In genomic region chr11:120245434-120245833, GRCh38 we compare ENCODE assay signal across 22 cellular contexts. TPM values are rescaled to one million over a fixed set of nuclear protein-coding genes. Genes with fewer than 3 reads are reported as not detected.
A peak's percentile ranks its signal among the peaks of the same experiment; 100 is the strongest.
DNase-seq lines count a peak whose midpoint lies in the region; ATAC-seq, FAIRE-seq and TF ChIP-seq lines count a peak whose summit lies in the region.
"Had no signal": no experiment of that assay in that cellular context is flagged by ENCODE, and none has a peak within 500 bp of the region (broad histone marks: within the 10 kb centered on the region; RNA-seq: fewer than 3 reads in every experiment).

No MANE protein-coding gene starts in this region.

- H3F3A ChIP-seq in GM23338 (replicated peaks; ENCODE audit: low read depth) = 0 out of 2 replicates have a peak, but pooled peaks cover 3% of the 10 kb centered on the region

- no peak overlapping the region for H4K91ac ChIP-seq in H1 (replicated peaks; ENCODE audit: insufficient read length, low read length)

- H2BK20ac ChIP-seq in H1 (ENCODE audit: low read length) = peak overlapping the region; percentile 29; the same call in 1 of the 2 replicates

- H2BK5ac ChIP-seq in H1 (ENCODE audit: low read depth, low read length) = no peak overlapping the region; the same call in 1 of the 2 replicates

- H3K9me2 ChIP-seq in GM23338 (ENCODE audit: insufficient read depth) = no peaks in the 10 kb centered on the region

- H3K9ac ChIP-seq in H1 (replicated peaks in 1 of 4; ENCODE audit: extremely low read depth in 1 of 4, low read depth in 3 of 4, low read length in 3 of 4) = no peak overlapping the region

- H3K56ac ChIP-seq in H1 (replicated peaks; ENCODE audit: insufficient read length, low read depth, low read length) = no peak overlapping the region

- POLR2A ChIA-PET in WTC11 (lab: Charles Lee) (no interaction called here), H1 (lab: Charles Lee; ENCODE audit: partially characterized antibody) (interaction anchor here (1.2 to 1.3 kb wide), 3 partner anchors 9 to 39 kb away, joined by 3 to 4 read pairs (median 3); no protein-coding TSS in a partner anchor)

- no peak overlapping the region for H3K23ac ChIP-seq in H1 (ENCODE audit: insufficient read length)

- H4K20me1 ChIP-seq in GM23338 (replicated peaks; ENCODE audit: insufficient read depth) (no peaks in the 10 kb centered on the region), H1 (replicated peaks in 1 of 2; ENCODE audit: control insufficient read depth in 1 of 2, insufficient read depth in 2 of 2, low read length in 2 of 2) (no peaks in the 10 kb centered on the region), osteoblast (ENCODE audit: insufficient read depth, low read length) (no peaks in the 10 kb centered on the region)

- H3K4me1 Mint-ChIP-seq in GM23338 (peaks cover 55% of the 10 kb centered on the region), WTC11 (peaks cover 54% of the 10 kb centered on the region)
- peaks cover 17% of the 10 kb centered on the region for H3K4me1 Mint-ChIP-seq in activated T-cell treated with anti-CD3 and anti-CD28 coated beads, Interleukin-2, amount 50 U/mL, for 4 hours (ENCODE audit: low read depth)

- H3K27ac Mint-ChIP-seq in GM23338 (no peak overlapping the region), WTC11 (no peak overlapping the region)
- H3K27ac Mint-ChIP-seq: CD8-positive, alpha-beta memory T cell had no signal

- no peak for FAIRE-seq in H1 (lab: Jason Lieb, UNC)
- FAIRE-seq: A204.1, GM12891 had no signal

- no peak for TF ChIP-seq POLR2A in H1 (IDR thresholded peaks at IDR 0.05; ENCODE audit: control extremely low read depth in 1 of 2, low read depth in 2 of 2, low read length in 2 of 2)

- H3K27me3 Mint-ChIP-seq in GM23338 (ENCODE audit: insufficient read depth, low read depth, poor library complexity) = peaks cover 35% of the 10 kb centered on the region
- H3K27me3 Mint-ChIP-seq in WTC11 (ENCODE audit: low read depth) = peaks cover 75% of the 10 kb centered on the region
- peaks cover 56% of the 10 kb centered on the region for H3K27me3 Mint-ChIP-seq in activated T-cell treated with anti-CD3 and anti-CD28 coated beads, Interleukin-2, amount 50 U/mL, for 4 hours (ENCODE audit: low read depth)

- no peaks in the 10 kb centered on the region for H3K79me1 ChIP-seq in H1 (ENCODE audit: low read depth, low read length)

- no peaks in the 10 kb centered on the region; the same call in 2 of the 3 replicates for H3K36me3 Mint-ChIP-seq in GM23338 (ENCODE audit: low read depth)
- H3K36me3 Mint-ChIP-seq in WTC11 = no peaks in the 10 kb centered on the region
- H3K36me3 Mint-ChIP-seq in activated T-cell treated with anti-CD3 and anti-CD28 coated beads, Interleukin-2, amount 50 U/mL, for 4 hours (ENCODE audit: insufficient read depth) = no peaks in the 10 kb centered on the region
- H3K36me3 Mint-ChIP-seq: CD4-positive, CD25-positive, alpha-beta regulatory T cell; CD8-positive, alpha-beta memory T cell had no signal

- H3K36me3 ChIP-seq in GM23338 (ENCODE audit: insufficient read depth) = no peaks in the 10 kb centered on the region
- H3K36me3 ChIP-seq in H1 (ENCODE audit: control insufficient read depth in 2 of 4, insufficient read depth in 4 of 4, low read length in 3 of 4) = no peaks in the 10 kb centered on the region
- H3K36me3 ChIP-seq in osteoblast (ENCODE audit: insufficient read depth, low read length) = no peaks in the 10 kb centered on the region
- H3K36me3 ChIP-seq: BE2C had no signal

- H3K4me1 ChIP-seq in GM23338 (ENCODE audit: insufficient read depth) = peaks cover 42% of the 10 kb centered on the region
- H3K4me1 ChIP-seq in H1 (replicated peaks in 1 of 4; ENCODE audit: control insufficient read depth in 3 of 4, insufficient read depth in 4 of 4, low read length in 3 of 4) = peaks cover 2 to 19% (median 5%) of the 10 kb centered on the region in 4 experiments
- H3K4me1 ChIP-seq in osteoblast (ENCODE audit: insufficient read depth, low read length) = peaks cover 11% of the 10 kb centered on the region

- H2AFZ ChIP-seq in GM23338 (no peak overlapping the region), H1 (ENCODE audit: low read length) (no peak overlapping the region), osteoblast (ENCODE audit: low read length) (no peak overlapping the region)

- H2BK120ac ChIP-seq in H1 (replicated peaks; ENCODE audit: low read depth, low read length) = no peak overlapping the region

- peak overlapping the region; percentile 42; the same call in 1 of the 2 replicates for H3K18ac ChIP-seq in H1 (ENCODE audit: extremely low read depth, low read length)

- H3K4ac ChIP-seq in H1 (replicated peaks; ENCODE audit: insufficient read length, low read depth, low read length) = no peak overlapping the region

- H3K4me2 ChIP-seq in GM23338 (peak overlapping the region; percentile 61; the same call in 1 of the 2 replicates), H1 (ENCODE audit: insufficient read depth in 1 of 2, low read depth in 2 of 2, low read length in 2 of 2) (0 out of 4 replicates have a peak overlapping the region, but pooled peaks of 1 of the 2 experiments have one; percentile 4), osteoblast (ENCODE audit: insufficient read depth, low read length) (no peak overlapping the region)

- H2AK5ac ChIP-seq in H1 (ENCODE audit: low read depth, low read length) = no peak overlapping the region

- no peak for TF ChIP-seq EP300 in H1 (IDR thresholded peaks at IDR 0.05; ENCODE audit: borderline replicate concordance in 1 of 2, low read depth in 2 of 2, low read length in 2 of 2)

- no peak overlapping the region for H3K4me3 Mint-ChIP-seq in GM23338
- H3K4me3 Mint-ChIP-seq in WTC11 = no peak overlapping the region
- no peak overlapping the region for H3K4me3 Mint-ChIP-seq in activated T-cell treated with anti-CD3 and anti-CD28 coated beads, Interleukin-2, amount 50 U/mL, for 4 hours
- H3K4me3 Mint-ChIP-seq: CD4-positive, CD25-positive, alpha-beta regulatory T cell; CD8-positive, alpha-beta memory T cell had no signal

- no peak for TF ChIP-seq RAD21 in H1 (IDR thresholded peaks at IDR 0.05 in 1 of 2, conservative IDR thresholded peaks at IDR 0.05 in 1 of 2; ENCODE audit: low read depth in 2 of 2, low read length in 2 of 2)

- no peak overlapping the region for H4K8ac ChIP-seq in H1 (ENCODE audit: extremely low read depth, insufficient read depth, low read length)

- H3K27ac ChIP-seq in GM23338 (ENCODE audit: low read depth) (no peak overlapping the region), H1 (ENCODE audit: low read depth, low read length) (no peak overlapping the region), osteoblast (ENCODE audit: low read depth, low read length) (no peak overlapping the region)

- H3K79me2 ChIP-seq in GM23338 (replicated peaks; ENCODE audit: insufficient read depth) = no peaks in the 10 kb centered on the region
- H3K79me2 ChIP-seq in H1 (ENCODE audit: control insufficient read depth in 1 of 2, insufficient read depth in 2 of 2, low read length in 2 of 2) = no peaks in the 10 kb centered on the region
- H3K79me2 ChIP-seq in osteoblast (ENCODE audit: insufficient read depth, low read length) = no peaks in the 10 kb centered on the region

- H3K4me3 ChIP-seq in GM23338 (no peak overlapping the region), H1 (ENCODE audit: extremely low read depth in 1 of 4, insufficient read depth in 2 of 4, low read depth in 3 of 4, low read length in 4 of 4) (no peak overlapping the region), osteoblast (ENCODE audit: insufficient read depth, low read length) (no peak overlapping the region)

- peak; percentile 34 for ATAC-seq in GM23338
- peak; percentile 49 for ATAC-seq in WTC11
- ATAC-seq in activated T-cell treated with anti-CD3 and anti-CD28 coated beads, Interleukin-2, amount 50 U/mL, for 4 hours = no peak
- ATAC-seq in HG02610 (IDR thresholded peaks at IDR 0.05; ENCODE audit: unreplicated experiment) = no peak

- H3K27me3 ChIP-seq in GM23338 (ENCODE audit: insufficient read depth) (peaks cover 15% of the 10 kb centered on the region; the same call in 1 of the 2 replicates), H1 (replicated peaks in 1 of 4; ENCODE audit: control insufficient read depth in 3 of 4, extremely low read depth in 1 of 4, insufficient read depth in 3 of 4, low read length in 3 of 4) (peaks cover 0 to 15% (median 13%) of the 10 kb centered on the region in 4 experiments; a peak in 6 of 7 replicates), osteoblast (ENCODE audit: insufficient read depth, low read length) (peaks cover 72% of the 10 kb centered on the region)
- H3K27me3 ChIP-seq: BE2C had no signal

- TF ChIP-seq CTCF in GM23338 (conservative IDR thresholded peaks at IDR 0.05; ENCODE audit: low read depth in 2 of 2) (0 out of 4 replicates have a peak, but pooled peaks of 1 of the 2 experiments have one; percentile 6), WTC11 (IDR thresholded peaks at IDR 0.05) (no peak), H1 (IDR thresholded peaks at IDR 0.05; ENCODE audit: control extremely low read depth in 1 of 3, insufficient read depth in 1 of 3, low read depth in 1 of 3, low read length in 3 of 3) (no peak), osteoblast (IDR thresholded peaks at IDR 0.05; ENCODE audit: extremely low read depth, low read depth, low read length) (no peak)

- DNase-seq in GM23338 (ENCODE audit: low spot score) (no peak), WTC11 (ENCODE audit: low spot score) (no peak), H1 (ENCODE audit: low read depth in 1 of 2, low spot score in 2 of 2) (no peak), osteoblast (ENCODE audit: insufficient read length, low spot score, missing footprints) (peak; percentile 55), NCI-H146 (lab: John Stamatoyannopoulos, UW) (no peak)
- no peak for DNase-seq in activated T-cell treated with anti-CD3 and anti-CD28 coated beads, Interleukin-2, amount 50 U/mL, for 4 hours
- DNase-seq: ACHN; BE2C; C1 segment of cervical spinal cord; CD4-positive, CD25-positive, alpha-beta regulatory T cell; CD8-positive, alpha-beta memory T cell; COR-L47; DMS 273 treated with DMSO at 0.1 percent for 48 hours; DMS53; DND-41; EL; HCEC 1CT; KG1 had no signal

- 0 out of 2 replicates have a peak overlapping the region, but pooled peaks have one; percentile 36 for H2BK15ac ChIP-seq in H1 (ENCODE audit: low read length)

- no peaks in the 10 kb centered on the region for H3K9me3 Mint-ChIP-seq in GM23338
- H3K9me3 Mint-ChIP-seq in WTC11 = no peaks in the 10 kb centered on the region
- no peaks in the 10 kb centered on the region for H3K9me3 Mint-ChIP-seq in activated T-cell treated with anti-CD3 and anti-CD28 coated beads, Interleukin-2, amount 50 U/mL, for 4 hours
- H3K9me3 Mint-ChIP-seq: CD8-positive, alpha-beta memory T cell had no signal

- WGBS in H1 (ENCODE audit: extremely low coverage in 1 of 2, insufficient coverage in 1 of 2, insufficient read length in 1 of 2, insufficient replicate concordance in 2 of 2, low coverage in 1 of 2, low lambda C conversion rate in 2 of 2, missing lambda C conversion rate in 1 of 2), 2 experiments = 82% methylated on average over 1 of the region's 1 CpG; no CpG with 5 or more reads in 1 of the 2 experiments

- H3K23me2 ChIP-seq in H1 (ENCODE audit: low read depth, low read length) = peaks cover under 1% of the 10 kb centered on the region; the same call in 1 of the 2 replicates

- H4K5ac ChIP-seq in H1 (ENCODE audit: insufficient read length, low read depth, low read length) = no peak overlapping the region

- H3K14ac ChIP-seq in H1 (ENCODE audit: insufficient read length) = no peak overlapping the region

- CTCF ChIA-PET in WTC11 (lab: Charles Lee) (interaction anchor here (0.8 to 24.2 kb wide), 11 partner anchors 10 to 133 kb away, joined by 3 to 623 read pairs (median 4); partner anchors contain the start of gene ARHGEF12), H1 (lab: Charles Lee; ENCODE audit: partially characterized antibody) (interaction anchor here (1.2 to 41.2 kb wide), 11 partner anchors 8 to 452 kb away, joined by 3 to 1412 read pairs (median 10); partner anchors contain the start of gene POU2F3)

- no peak overlapping the region for H2BK12ac ChIP-seq in H1 (ENCODE audit: low read depth, low read length)

- H3K9me3 ChIP-seq in H1 (ENCODE audit: insufficient read depth in 2 of 2, low read depth in 1 of 2, low read length in 1 of 2) = no peaks in the 10 kb centered on the region
- no peaks in the 10 kb centered on the region for H3K9me3 ChIP-seq in osteoblast (ENCODE audit: low read depth, low read length)
- H3K9me3 ChIP-seq: BE2C had no signal

RNA-seq across cellular contexts. Expression of gene POU2F3, which starts 5.5 kb away (rescaled TPM):
- total RNA-seq in GM23338 (2014; rRNA removed; shearing (Covaris generic)) = 0.45 and 1.1 TPM in 2 replicates
- polyA plus RNA-seq in GM23338 (2016; fragmentation: Nextera tagmentation; extraction: Ambion mirVana) (0.79 and 1.4 TPM in 2 replicates), H1 (2011; rRNA removed) (0.78 and 2.1 TPM in 2 replicates)
- total RNA-seq in WTC11 (2021) (0.37 to 0.78 TPM (median 0.61 TPM) in 3 replicates), osteoblast (under 0.01 TPM in 1 of 2 replicates, not detected in the other)
- total RNA-seq in H1 (2021; fragmentation: NEBNext Ultra II Directional; extraction: Animal tissue kit (Norgen Biotek cat#: 25700)) = 1.0 and 1.1 TPM in 2 replicates
- 1.4 TPM for polyA plus RNA-seq in H1 (2011; cell fraction: cytosol; rRNA removed)
- 1.9 TPM for polyA plus RNA-seq in H1 (2011; cell fraction: nucleus; rRNA removed)
- polyA plus RNA-seq in H1 (2012, experiment 1 of 2) = 1.2 to 3.1 TPM (median 2.4 TPM) in 4 replicates
- 0.81 TPM for polyA plus RNA-seq in H1 (2012, experiment 2 of 2)
- 1.3 TPM for polyA plus RNA-seq in H1 (2013, experiment 1 of 2)
- polyA plus RNA-seq in H1 (2013, experiment 2 of 2) = 1.2 TPM
- 2.4 and 2.6 TPM in 2 replicates for polyA minus RNA-seq in H1 (2011; rRNA and poly(A)+ RNA removed)
- 1.0 TPM for polyA minus RNA-seq in H1 (2011; cell fraction: cytosol; rRNA and poly(A)+ RNA removed)
- 0.90 TPM for polyA minus RNA-seq in H1 (2011; cell fraction: nucleus; rRNA and poly(A)+ RNA removed)
- not detected for total RNA-seq in activated T-cell treated with anti-CD3 and anti-CD28 coated beads, Interleukin-2, amount 50 U/mL, for 4 hours
- total RNA-seq: CD4-positive, CD25-positive, alpha-beta regulatory T cell; CD8-positive, alpha-beta memory T cell; G401 had no signal
- polyA plus RNA-seq: CD4-positive, CD25-positive, alpha-beta regulatory T cell; CD8-positive, alpha-beta memory T cell had no signal

RNA-seq across cellular contexts. Expression of gene OAF, which starts 34.6 kb away (rescaled TPM):
- total RNA-seq in GM23338 (2014; rRNA removed; shearing (Covaris generic)) = 1.2 and 3.0 TPM in 2 replicates
- polyA plus RNA-seq in GM23338 (2016; fragmentation: Nextera tagmentation; extraction: Ambion mirVana) = 1.1 and 1.6 TPM in 2 replicates
- total RNA-seq in WTC11 (2021) = 3.2 to 5.6 TPM (median 4.2 TPM) in 3 replicates
- 1.1 and 1.3 TPM in 2 replicates for total RNA-seq in H1 (2021; fragmentation: NEBNext Ultra II Directional; extraction: Animal tissue kit (Norgen Biotek cat#: 25700))
- polyA plus RNA-seq in H1 (2011; rRNA removed) = 1.5 and 2.1 TPM in 2 replicates
- polyA plus RNA-seq in H1 (2011; cell fraction: cytosol; rRNA removed) = 1.2 TPM
- polyA plus RNA-seq in H1 (2011; cell fraction: nucleus; rRNA removed) = 1.2 TPM
- 0.60 to 1.0 TPM (median 0.64 TPM) in 4 replicates for polyA plus RNA-seq in H1 (2012, experiment 1 of 2)
- polyA plus RNA-seq in H1 (2012, experiment 2 of 2) = 0.62 TPM
- polyA plus RNA-seq in H1 (2013, experiment 1 of 2) = 0.85 TPM
- 0.72 TPM for polyA plus RNA-seq in H1 (2013, experiment 2 of 2)
- 0.46 and 0.50 TPM in 2 replicates for polyA minus RNA-seq in H1 (2011; rRNA and poly(A)+ RNA removed)
- 0.73 TPM for polyA minus RNA-seq in H1 (2011; cell fraction: cytosol; rRNA and poly(A)+ RNA removed)
- polyA minus RNA-seq in H1 (2011; cell fraction: nucleus; rRNA and poly(A)+ RNA removed) = 0.80 TPM
- 7.2 and 10.3 TPM in 2 replicates for total RNA-seq in osteoblast
- total RNA-seq in activated T-cell treated with anti-CD3 and anti-CD28 coated beads, Interleukin-2, amount 50 U/mL, for 4 hours = 1 to 10 TPM; 5.0 to 5.8 (median 5.3) TPM

Comparison
In these comparisons a context has a peak if more than half of its experiments do, and no peak if none do; other contexts are left out.
1. ATAC-seq: peak in GM23338 (single experiment) and WTC11 (single experiment); none in activated T-cell treated with anti-CD3 and anti-CD28 coated beads, Interleukin-2, amount 50 U/mL, for 4 hours (0 of 2) and HG02610 (single experiment).